In the genomic region with DNA sequence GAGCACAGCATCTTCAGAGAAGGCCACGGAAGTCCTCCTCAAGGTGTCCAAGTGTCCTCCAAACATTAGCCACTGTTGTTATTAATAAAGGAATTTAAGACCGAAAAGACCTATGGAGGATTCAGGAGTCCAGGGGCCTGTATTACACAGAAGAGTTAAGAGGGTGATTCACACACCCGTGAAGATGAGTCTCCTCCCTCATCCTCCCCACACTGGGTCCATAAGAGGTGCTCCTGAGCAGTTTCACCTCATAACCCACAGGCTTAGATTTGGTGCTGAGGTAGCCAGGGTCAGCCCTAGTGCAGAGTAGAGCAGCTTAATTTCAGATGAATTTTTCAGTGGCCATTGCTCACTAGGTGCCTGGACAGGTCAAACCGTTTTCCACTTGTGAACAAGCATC, we compare ENCODE assay signal across 29 cellular contexts.
DNase-seq lines count a peak whose midpoint lies in the region; ATAC-seq and TF ChIP-seq lines count a peak whose summit lies in the region.
"Had no signal": no experiment of that assay in that cellular context is flagged by ENCODE, and none has a peak within 500 bp of the region (broad histone marks: within the 10 kb centered on the region; RNA-seq: fewer than 3 reads in every experiment).

No MANE protein-coding gene starts in this region.

- ATAC-seq in activated CD8-positive, alpha-beta T cell treated with anti-CD3 and anti-CD28 coated beads, Interleukin-2, amount 10 ng/mL, durations not matched to agents 7 days and 5 days, result no peak
- ATAC-seq in left lung (no peak), HG03432 (IDR thresholded peaks at IDR 0.05; ENCODE audit: unreplicated experiment) (no peak)
- ATAC-seq: A549, HCT116, HepG2, Right ventricle myocardium inferior, SK-N-SH treated with all-trans-retinoic acid at 6 μM for 48 hours had no signal

- H2BK15ac ChIP-seq in neuronal stem cell (ENCODE audit: low read length), result no peak overlapping the region

- no peak overlapping the region for H4K91ac ChIP-seq in neuronal stem cell (ENCODE audit: low read depth, low read length, poor library complexity)

- no peaks in the 10 kb centered on the region for H3K4me1 ChIP-seq in HEK293 (ENCODE audit: control insufficient read depth, insufficient read depth, low read length)
- H3K4me1 ChIP-seq in neuronal stem cell (ENCODE audit: control insufficient read depth in 2 of 2, insufficient read depth in 1 of 2, low read depth in 1 of 2, low read length in 2 of 2), result no peaks in the 10 kb centered on the region
- H3K4me1 ChIP-seq in left lung, result peaks cover 0 to 9% of the 10 kb centered on the region in 2 donors
- H3K4me1 ChIP-seq: A549, SJCRH30 had no signal

- no peaks in the 10 kb centered on the region for H3K79me1 ChIP-seq in neuronal stem cell (ENCODE audit: low read depth, low read length)

- no peak overlapping the region for H3K4ac ChIP-seq in neuronal stem cell (ENCODE audit: low read length)

- no peaks in the 10 kb centered on the region for H3K9me3 Mint-ChIP-seq in activated CD8-positive, alpha-beta T cell treated with anti-CD3 and anti-CD28 coated beads, Interleukin-2, amount 10 ng/mL, durations not matched to agents 7 days and 5 days (ENCODE audit: insufficient read depth)
- H3K9me3 Mint-ChIP-seq: CD4-positive, alpha-beta memory T cell had no signal

- peaks cover 0 to 57% (median 0%) of the 10 kb centered on the region in 3 experiments for H3K27me3 ChIP-seq in neuronal stem cell (ENCODE audit: control insufficient read depth in 3 of 3, insufficient read depth in 3 of 3, low read depth in 1 of 3, low read length in 3 of 3)
- H3K27me3 ChIP-seq in left lung, result peaks cover 0 to 14% of the 10 kb centered on the region in 2 donors

- no peak overlapping the region for H3K4me3 Mint-ChIP-seq in activated CD8-positive, alpha-beta T cell treated with anti-CD3 and anti-CD28 coated beads, Interleukin-2, amount 10 ng/mL, durations not matched to agents 7 days and 5 days

- no peak overlapping the region for H2BK12ac ChIP-seq in neuronal stem cell (ENCODE audit: low read length)

- H2AK5ac ChIP-seq in neuronal stem cell (ENCODE audit: low read depth, low read length), result no peak overlapping the region

- H2BK5ac ChIP-seq in neuronal stem cell (ENCODE audit: low read length), result no peak overlapping the region

- no CpG with 5 or more reads among the region's 4 CpGs for WGBS in neuronal stem cell (ENCODE audit: extremely low coverage in 2 of 2, insufficient read length in 2 of 2, insufficient replicate concordance in 1 of 2), 2 donors

- H3K36me3 Mint-ChIP-seq in activated CD8-positive, alpha-beta T cell treated with anti-CD3 and anti-CD28 coated beads, Interleukin-2, amount 10 ng/mL, durations not matched to agents 7 days and 5 days (ENCODE audit: low read depth), result no peaks in the 10 kb centered on the region
- H3K36me3 Mint-ChIP-seq: CD4-positive, alpha-beta memory T cell had no signal

- H3K23ac ChIP-seq in neuronal stem cell (ENCODE audit: low read depth, low read length, poor library complexity), result no peak overlapping the region

- peaks cover 28% of the 10 kb centered on the region for H3K27me3 Mint-ChIP-seq in activated CD8-positive, alpha-beta T cell treated with anti-CD3 and anti-CD28 coated beads, Interleukin-2, amount 10 ng/mL, durations not matched to agents 7 days and 5 days (ENCODE audit: low read depth)

- H2AFZ ChIP-seq in neuronal stem cell (ENCODE audit: low read length), result no peak overlapping the region
- H2AFZ ChIP-seq: PC-9 had no signal

- H3K27ac Mint-ChIP-seq in activated CD8-positive, alpha-beta T cell treated with anti-CD3 and anti-CD28 coated beads, Interleukin-2, amount 10 ng/mL, durations not matched to agents 7 days and 5 days, result peak overlapping the region; percentile 52

- POLR2A ChIA-PET in HEK293 (lab: Yijun Ruan, JAX), result no interaction called here
- POLR2A ChIA-PET in activated CD8-positive, alpha-beta T cell treated with anti-CD3 and anti-CD28 coated beads, Interleukin-2, amount 10 ng/mL, durations not matched to agents 7 days and 5 days (lab: Charles Lee), result no interaction called here

- no peaks in the 10 kb centered on the region for H3K36me3 ChIP-seq in HEK293 (ENCODE audit: control insufficient read depth in 2 of 2, insufficient read depth in 1 of 2, low read length in 2 of 2)
- no peaks in the 10 kb centered on the region for H3K36me3 ChIP-seq in neuronal stem cell (replicated peaks in 1 of 2; ENCODE audit: control insufficient read depth in 2 of 2, insufficient read depth in 2 of 2, low read length in 2 of 2)
- H3K36me3 ChIP-seq in left lung, result no peaks in the 10 kb centered on the region
- H3K36me3 ChIP-seq: SJCRH30 had no signal

- no peak overlapping the region for H3K9ac ChIP-seq in neuronal stem cell (ENCODE audit: low read depth, low read length, poor library complexity)

- TF ChIP-seq CTCF in HEK293 (tag by site-specific recombination; IDR thresholded peaks at IDR 0.05) (no peak), left lung (IDR thresholded peaks at IDR 0.05) (no peak)

- H3K4me1 Mint-ChIP-seq in activated CD8-positive, alpha-beta T cell treated with anti-CD3 and anti-CD28 coated beads, Interleukin-2, amount 10 ng/mL, durations not matched to agents 7 days and 5 days (ENCODE audit: low read depth), result peaks cover 67% of the 10 kb centered on the region

- no peak overlapping the region for H4K8ac ChIP-seq in neuronal stem cell (ENCODE audit: low read depth, low read length)

- H3K4me2 ChIP-seq in neuronal stem cell (ENCODE audit: insufficient read depth, low read length, poor library complexity, severe bottlenecking), result no peak overlapping the region
- H3K4me2 ChIP-seq: A549, PC-9 had no signal

- DNase-seq in A172 (ENCODE audit: low spot score) (peak; percentile 14), neuronal stem cell (ENCODE audit: low spot score) (no peak), NCI-H82 (lab: John Stamatoyannopoulos, UW) (no peak), left lung (no peak)
- no peak for DNase-seq in activated CD8-positive, alpha-beta T cell treated with anti-CD3 and anti-CD28 coated beads, Interleukin-2, amount 10 ng/mL, durations not matched to agents 7 days and 5 days
- DNase-seq: C1 segment of cervical spinal cord; CD4-positive, alpha-beta memory T cell; COR-L47; DMS53; EL; GDM1; Kasumi-1; MV-4-11; NCI-H1105; NCI-H1436 treated with DMSO at 0.1 percent for 48 hours; NCI-H1930; NCI-H2107; NCI-H524; NCI-H748 treated with DMSO at 0.1 percent for 48 hours; NK-92 treated with Interleukin-12 subunit alpha and Interleukin-12 subunit beta, amount 100 ng/mL, for 24 hours; PC-9; SJCRH30 had no signal

- H3K27ac ChIP-seq in HEK293 (ENCODE audit: extremely low read depth, low read depth, low read length) (no peak overlapping the region), neuronal stem cell (replicated peaks; ENCODE audit: low read length) (no peak overlapping the region), left lung (no peak overlapping the region)
- H3K27ac ChIP-seq: A549, PC-9, SJCRH30 had no signal

- H3K9me3 ChIP-seq in HEK293 (ENCODE audit: control insufficient read depth, insufficient read depth, low read depth, low read length) (no peaks in the 10 kb centered on the region), neuronal stem cell (replicated peaks in 1 of 2; ENCODE audit: control insufficient read depth in 2 of 2, insufficient read depth in 1 of 2, low read depth in 1 of 2, low read length in 2 of 2) (no peaks in the 10 kb centered on the region), left lung (no peaks in the 10 kb centered on the region)
- H3K9me3 ChIP-seq: A549, SJCRH30 had no signal

- H2BK120ac ChIP-seq in neuronal stem cell (ENCODE audit: low read depth, low read length), result no peak overlapping the region

- no peak overlapping the region for H3K18ac ChIP-seq in neuronal stem cell (ENCODE audit: low read length)

- H3K4me3 ChIP-seq in HEK293 (ENCODE audit: low read depth, low read length) (no peak overlapping the region), neuronal stem cell (ENCODE audit: low read length in 2 of 2) (peak overlapping the region in 1 of 2 donors; percentile 9), left lung (no peak overlapping the region)
- H3K4me3 ChIP-seq: A549, PC-9, SJCRH30 had no signal

- CTCF ChIA-PET in HEK293 (lab: Yijun Ruan, JAX), result no interaction called here
- CTCF ChIA-PET in activated CD8-positive, alpha-beta T cell treated with anti-CD3 and anti-CD28 coated beads, Interleukin-2, amount 10 ng/mL, durations not matched to agents 7 days and 5 days (lab: Charles Lee), result interaction anchor here (1.1 to 3.0 kb wide), 2 partner anchors 8 to 37 kb away, joined by 4 to 17 read pairs; no protein-coding TSS in a partner anchor

- intact Hi-C loops in left lung (cut with DNase I), result no loop called here

- H3K14ac ChIP-seq in neuronal stem cell (ENCODE audit: low read length), result peak overlapping the region; percentile 48

TF ChIP-seq in HEK293, 187 proteins besides CTCF, POLR2A, EP300 and RAD21 (continues in another document):
- TF ChIP-seq GLIS1 (tag by site-specific recombination; IDR thresholded peaks at IDR 0.05) (no peak), ZNF707 (tag by site-specific recombination; IDR thresholded peaks at IDR 0.05) (no peak), ZNF530 (tag by site-specific recombination; IDR thresholded peaks at IDR 0.05; ENCODE audit: low read depth) (no peak), ZSCAN4 (tag by site-specific recombination; IDR thresholded peaks at IDR 0.05) (no peak), KLF1 (tag by site-specific recombination; IDR thresholded peaks at IDR 0.05) (no peak)
